ENCODE assay signal across 19 cellular contexts in the genomic region with DNA sequence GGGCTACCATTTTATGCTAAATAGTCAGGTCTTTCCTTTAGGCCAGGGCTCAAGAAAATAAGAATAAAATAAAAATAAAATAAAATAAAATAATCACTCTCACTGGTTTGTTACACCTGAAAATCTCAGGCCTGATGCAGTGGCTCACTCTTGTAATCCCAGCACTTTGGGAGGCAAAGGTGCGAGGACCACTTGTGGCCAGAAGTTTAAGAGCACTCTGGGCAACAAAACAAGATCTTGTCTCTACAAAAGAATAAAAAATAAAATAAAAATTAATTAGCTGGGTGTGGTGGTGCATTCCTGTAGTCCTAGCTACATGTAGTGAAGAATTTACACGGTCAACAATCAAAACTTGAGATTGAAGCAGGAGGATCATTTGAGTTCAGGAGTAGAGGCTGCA.
A peak's percentile ranks its signal among the peaks of the same experiment; 100 is the strongest.
DNase-seq lines count a peak whose midpoint lies in the region; ATAC-seq, FAIRE-seq and TF ChIP-seq lines count a peak whose summit lies in the region.
"Had no signal": no experiment of that assay in that cellular context is flagged by ENCODE, and none has a peak within 500 bp of the region (broad histone marks: within the 10 kb centered on the region; RNA-seq: fewer than 3 reads in every experiment).

No MANE protein-coding gene starts in this region.

- no peak for ATAC-seq in T-helper 17 cell
- no peak for ATAC-seq in natural killer cell treated with Interleukin-12 subunit alpha and Interleukin-12 subunit beta and Interleukin-15 and Interleukin-18, amount 100 ng/mL, for 72 hours

- no peak overlapping the region for H3K4me3 ChIP-seq in H1 (ENCODE audit: extremely low read depth in 1 of 4, insufficient read depth in 2 of 4, low read depth in 3 of 4, low read length in 4 of 4)
- H3K4me3 ChIP-seq: BLaER1, PC-9, SJCRH30 had no signal

- H3K4me1 Mint-ChIP-seq in H9 (no peaks in the 10 kb centered on the region), type B pancreatic cell (ENCODE audit: unreplicated experiment) (peaks cover 4% of the 10 kb centered on the region), T-helper 17 cell (no peaks in the 10 kb centered on the region)
- no peaks in the 10 kb centered on the region for H3K4me1 Mint-ChIP-seq in natural killer cell treated with Interleukin-12 subunit alpha and Interleukin-12 subunit beta and Interleukin-15 and Interleukin-18, amount 100 ng/mL, for 72 hours (ENCODE audit: low read depth in 2 of 2)
- H3K4me1 Mint-ChIP-seq: CD8-positive, alpha-beta memory T cell had no signal

- no peaks in the 10 kb centered on the region for H3K36me3 Mint-ChIP-seq in H9 (ENCODE audit: insufficient read depth in 1 of 3, low read depth in 3 of 3)
- H3K36me3 Mint-ChIP-seq in type B pancreatic cell: no peaks in the 10 kb centered on the region
- no peaks in the 10 kb centered on the region for H3K36me3 Mint-ChIP-seq in T-helper 17 cell (ENCODE audit: low read depth)
- H3K36me3 Mint-ChIP-seq in natural killer cell treated with Interleukin-12 subunit alpha and Interleukin-12 subunit beta and Interleukin-15 and Interleukin-18, amount 100 ng/mL, for 72 hours: peaks cover 6% of the 10 kb centered on the region
- H3K36me3 Mint-ChIP-seq: CD8-positive, alpha-beta memory T cell had no signal

- no peaks in the 10 kb centered on the region for H3K27me3 Mint-ChIP-seq in H9 (ENCODE audit: low read depth)
- no peaks in the 10 kb centered on the region for H3K27me3 Mint-ChIP-seq in type B pancreatic cell
- H3K27me3 Mint-ChIP-seq in T-helper 17 cell: no peaks in the 10 kb centered on the region
- H3K27me3 Mint-ChIP-seq in natural killer cell treated with Interleukin-12 subunit alpha and Interleukin-12 subunit beta and Interleukin-15 and Interleukin-18, amount 100 ng/mL, for 72 hours: no peaks in the 10 kb centered on the region
- H3K27me3 Mint-ChIP-seq: CD8-positive, alpha-beta memory T cell had no signal

- no peak for TF ChIP-seq POLR2A in H1 (IDR thresholded peaks at IDR 0.05; ENCODE audit: control extremely low read depth in 1 of 2, low read depth in 2 of 2, low read length in 2 of 2)

- no peak overlapping the region for H2AK5ac ChIP-seq in H9 (ENCODE audit: insufficient read length, low read length)
- H2AK5ac ChIP-seq in H1 (ENCODE audit: low read depth, low read length): no peak overlapping the region

- no peaks in the 10 kb centered on the region for H3K36me3 ChIP-seq in H1 (ENCODE audit: control insufficient read depth in 2 of 4, insufficient read depth in 4 of 4, low read length in 3 of 4)
- H3K36me3 ChIP-seq: BLaER1, SJCRH30 had no signal

- H3K4me1 ChIP-seq in H9 (ENCODE audit: insufficient read depth, low read length) (no peaks in the 10 kb centered on the region), H1 (replicated peaks in 1 of 4; ENCODE audit: control insufficient read depth in 3 of 4, insufficient read depth in 4 of 4, low read length in 3 of 4) (no peaks in the 10 kb centered on the region)
- H3K4me1 ChIP-seq: BLaER1, SJCRH30 had no signal

- no peak for DNase-seq in H9
- peak; percentile 40 for DNase-seq in NCI-H69 (lab: John Stamatoyannopoulos, UW)
- no peak for DNase-seq in H1 (ENCODE audit: low read depth in 1 of 2, low spot score in 2 of 2)
- no peak for DNase-seq in type B pancreatic cell (ENCODE audit: extremely low spot score, unreplicated experiment)
- DNase-seq in T-helper 17 cell: no peak
- DNase-seq in natural killer cell treated with Interleukin-12 subunit alpha and Interleukin-12 subunit beta and Interleukin-15 and Interleukin-18, amount 100 ng/mL, for 72 hours (ENCODE audit: low spot score): no peak
- DNase-seq in activated T-cell treated with anti-CD3 and anti-CD28 coated beads, Interleukin-2, amount 50 U/mL, for 1 hour: no peak
- DNase-seq: CD8-positive, alpha-beta memory T cell; DMS153; NCI-H1105 treated with DMSO at 0.1 percent for 48 hours; NCI-H1694 treated with DMSO at 0.1 percent for 48 hours; NCI-H345; NCI-H526; PC-9; SJCRH30 had no signal

- no CpG with 5 or more reads among the region's 2 CpGs for WGBS in H9 (ENCODE audit: extremely low coverage, insufficient read length, low lambda C conversion rate)
- 78% methylated on average over 2 of the region's 2 CpGs; no CpG with 5 or more reads in 1 of the 2 experiments for WGBS in H1 (ENCODE audit: extremely low coverage in 1 of 2, insufficient coverage in 1 of 2, insufficient read length in 1 of 2, insufficient replicate concordance in 2 of 2, low coverage in 1 of 2, low lambda C conversion rate in 2 of 2, missing lambda C conversion rate in 1 of 2), 2 experiments

- H3K27ac ChIP-seq in H9 (ENCODE audit: insufficient read length, low read depth, low read length): no peak overlapping the region
- no peak overlapping the region for H3K27ac ChIP-seq in H1 (ENCODE audit: low read depth, low read length)
- H3K27ac ChIP-seq: BLaER1, KMS-11, PC-9, SJCRH30 had no signal

- TF ChIP-seq EP300 in H1 (IDR thresholded peaks at IDR 0.05; ENCODE audit: borderline replicate concordance in 1 of 2, low read depth in 2 of 2, low read length in 2 of 2): no peak

- H3K14ac ChIP-seq in H9 (ENCODE audit: insufficient read depth, low read length) (no peak overlapping the region), H1 (ENCODE audit: insufficient read length) (no peak overlapping the region)

- no peak overlapping the region for H2BK5ac ChIP-seq in H9 (ENCODE audit: insufficient read length, low read length)
- no peak overlapping the region for H2BK5ac ChIP-seq in H1 (ENCODE audit: low read depth, low read length)

- H3K4ac ChIP-seq in H9 (ENCODE audit: low read depth, low read length) (no peak overlapping the region), H1 (replicated peaks; ENCODE audit: insufficient read length, low read depth, low read length) (no peak overlapping the region)

- no peak overlapping the region for H3K23ac ChIP-seq in H9 (ENCODE audit: insufficient read length, low read depth, low read length)
- no peak overlapping the region for H3K23ac ChIP-seq in H1 (ENCODE audit: insufficient read length)

- H3K4me2 ChIP-seq in H9 (ENCODE audit: insufficient read depth, insufficient read length, low read length) (no peak overlapping the region), H1 (ENCODE audit: insufficient read depth in 1 of 2, low read depth in 2 of 2, low read length in 2 of 2) (no peak overlapping the region)
- H3K4me2 ChIP-seq: BLaER1, KMS-11, PC-9 had no signal

- POLR2A ChIA-PET in H1 (lab: Charles Lee; ENCODE audit: partially characterized antibody): no interaction called here

- no peak overlapping the region for H3K4me3 Mint-ChIP-seq in H9
- no peak overlapping the region for H3K4me3 Mint-ChIP-seq in type B pancreatic cell
- no peak overlapping the region for H3K4me3 Mint-ChIP-seq in T-helper 17 cell
- H3K4me3 Mint-ChIP-seq in natural killer cell treated with Interleukin-12 subunit alpha and Interleukin-12 subunit beta and Interleukin-15 and Interleukin-18, amount 100 ng/mL, for 72 hours: no peak overlapping the region
- H3K4me3 Mint-ChIP-seq: CD8-positive, alpha-beta memory T cell had no signal

- H2BK120ac ChIP-seq in H9 (ENCODE audit: low read depth, low read length, poor library complexity, severe bottlenecking) (no peak overlapping the region), H1 (replicated peaks; ENCODE audit: low read depth, low read length) (no peak overlapping the region)

- no peaks in the 10 kb centered on the region for H3K27me3 ChIP-seq in H9 (ENCODE audit: insufficient read depth, low read length)
- no peaks in the 10 kb centered on the region for H3K27me3 ChIP-seq in H1 (replicated peaks in 1 of 4; ENCODE audit: control insufficient read depth in 3 of 4, extremely low read depth in 1 of 4, insufficient read depth in 3 of 4, low read length in 3 of 4)
- H3K27me3 ChIP-seq: BLaER1, SJCRH30 had no signal

- H2BK12ac ChIP-seq in H9 (ENCODE audit: insufficient read length, low read depth, low read length) (no peak overlapping the region), H1 (ENCODE audit: low read depth, low read length) (no peak overlapping the region)

- H3K79me2 ChIP-seq in H9 (ENCODE audit: insufficient read depth, low read length) (no peaks in the 10 kb centered on the region), H1 (ENCODE audit: control insufficient read depth in 1 of 2, insufficient read depth in 2 of 2, low read length in 2 of 2) (no peaks in the 10 kb centered on the region)

- H4K5ac ChIP-seq in H9 (ENCODE audit: insufficient read length, low read depth, low read length) (no peak overlapping the region), H1 (ENCODE audit: insufficient read length, low read depth, low read length) (no peak overlapping the region)

- H2AFZ ChIP-seq in H9 (ENCODE audit: low read length) (no peak overlapping the region), H1 (ENCODE audit: low read length) (no peak overlapping the region)
- H2AFZ ChIP-seq: PC-9 had no signal

- H3K9ac ChIP-seq in H9 (ENCODE audit: extremely low read depth, insufficient read length, low read length): no peak overlapping the region
- H3K9ac ChIP-seq in H1 (replicated peaks in 1 of 4; ENCODE audit: extremely low read depth in 1 of 4, low read depth in 3 of 4, low read length in 3 of 4): no peak overlapping the region
- H3K9ac ChIP-seq: BLaER1, KMS-11 had no signal

- H3K9me3 ChIP-seq in H9 (ENCODE audit: control insufficient read depth, low read depth, low read length) (no peaks in the 10 kb centered on the region), H1 (ENCODE audit: insufficient read depth in 2 of 2, low read depth in 1 of 2, low read length in 1 of 2) (no peaks in the 10 kb centered on the region), T-helper 17 cell (ENCODE audit: control insufficient read depth, low read length, poor library complexity, severe bottlenecking) (no peaks in the 10 kb centered on the region)
- H3K9me3 ChIP-seq: BLaER1, SJCRH30 had no signal

- CTCF ChIA-PET in H1 (lab: Charles Lee; ENCODE audit: partially characterized antibody): interaction anchor here (0.6 to 2.1 kb wide), 22 partner anchors 8 to 478 kb away, joined by 3 to 10 read pairs (median 4); no protein-coding TSS in a partner anchor

- peak; percentile 63 for TF ChIP-seq CTCF in H9 (conservative IDR thresholded peaks at IDR 0.05)
- peak; percentile 20 to 44 (median 36); a peak in 3 of 4 replicates for TF ChIP-seq CTCF in H1 (IDR thresholded peaks at IDR 0.05; ENCODE audit: control extremely low read depth in 1 of 3, insufficient read depth in 1 of 3, low read depth in 1 of 3, low read length in 3 of 3)
- peak; percentile 27 for TF ChIP-seq CTCF in type B pancreatic cell (conservative IDR thresholded peaks at IDR 0.05)

- no peak for FAIRE-seq in H1 (lab: Jason Lieb, UNC)
- FAIRE-seq: GM12892, H54 had no signal

- H3K9me3 Mint-ChIP-seq in H9 (no peaks in the 10 kb centered on the region), type B pancreatic cell (no peaks in the 10 kb centered on the region)
- H3K9me3 Mint-ChIP-seq in natural killer cell treated with Interleukin-12 subunit alpha and Interleukin-12 subunit beta and Interleukin-15 and Interleukin-18, amount 100 ng/mL, for 72 hours: peaks cover 9% of the 10 kb centered on the region

- no peak overlapping the region for H4K8ac ChIP-seq in H9 (replicated peaks; ENCODE audit: insufficient read length, low read depth, low read length)
- no peak overlapping the region for H4K8ac ChIP-seq in H1 (ENCODE audit: extremely low read depth, insufficient read depth, low read length)

- H2BK15ac ChIP-seq in H9 (ENCODE audit: low read depth, low read length): no peak overlapping the region
- no peak overlapping the region for H2BK15ac ChIP-seq in H1 (ENCODE audit: low read length)

- peak; percentile 41 to 58 for TF ChIP-seq RAD21 in H1 (IDR thresholded peaks at IDR 0.05 in 1 of 2, conservative IDR thresholded peaks at IDR 0.05 in 1 of 2; ENCODE audit: low read depth in 2 of 2, low read length in 2 of 2)

- no peak overlapping the region for H3K27ac Mint-ChIP-seq in H9
- H3K27ac Mint-ChIP-seq in type B pancreatic cell: no peak overlapping the region
- no peak overlapping the region for H3K27ac Mint-ChIP-seq in T-helper 17 cell
- H3K27ac Mint-ChIP-seq in natural killer cell treated with Interleukin-12 subunit alpha and Interleukin-12 subunit beta and Interleukin-15 and Interleukin-18, amount 100 ng/mL, for 72 hours: no peak overlapping the region
- H3K27ac Mint-ChIP-seq: CD8-positive, alpha-beta memory T cell had no signal

- H3K23me2 ChIP-seq in H9 (ENCODE audit: insufficient read length, low read depth, low read length, poor library complexity, severe bottlenecking) (no peaks in the 10 kb centered on the region), H1 (ENCODE audit: low read depth, low read length) (no peaks in the 10 kb centered on the region; the same call in 1 of the 2 replicates)

- H3T11ph ChIP-seq in H9 (ENCODE audit: low read length): no peak overlapping the region

- no peaks in the 10 kb centered on the region for H3K79me1 ChIP-seq in H9 (ENCODE audit: insufficient read depth, low read depth, low read length, poor library complexity, severe bottlenecking)
- H3K79me1 ChIP-seq in H1 (ENCODE audit: low read depth, low read length): no peaks in the 10 kb centered on the region

- H3K18ac ChIP-seq in H9 (ENCODE audit: insufficient read length, low read depth, low read length): no peak overlapping the region
- no peak overlapping the region for H3K18ac ChIP-seq in H1 (ENCODE audit: extremely low read depth, low read length)

- H4K20me1 ChIP-seq in H9 (ENCODE audit: control insufficient read depth, insufficient read depth, insufficient read length): no peaks in the 10 kb centered on the region
- H4K20me1 ChIP-seq in H1 (replicated peaks in 1 of 2; ENCODE audit: control insufficient read depth in 1 of 2, insufficient read depth in 2 of 2, low read length in 2 of 2): no peaks in the 10 kb centered on the region
- H4K20me1 ChIP-seq: BLaER1 had no signal

- H2BK20ac ChIP-seq in H9 (ENCODE audit: low read depth, low read length, poor library complexity, severe bottlenecking): no peak overlapping the region
- no peak overlapping the region for H2BK20ac ChIP-seq in H1 (ENCODE audit: low read length)

- no peak overlapping the region for H4K91ac ChIP-seq in H9 (ENCODE audit: insufficient read length, low read depth, low read length)
- H4K91ac ChIP-seq in H1 (replicated peaks; ENCODE audit: insufficient read length, low read length): no peak overlapping the region

- H3K56ac ChIP-seq in H9 (ENCODE audit: insufficient read length, low read depth, low read length) (no peak overlapping the region), H1 (replicated peaks; ENCODE audit: insufficient read length, low read depth, low read length) (no peak overlapping the region)
